18 cellular contexts compared by ENCODE assay signal in the genomic region with DNA sequence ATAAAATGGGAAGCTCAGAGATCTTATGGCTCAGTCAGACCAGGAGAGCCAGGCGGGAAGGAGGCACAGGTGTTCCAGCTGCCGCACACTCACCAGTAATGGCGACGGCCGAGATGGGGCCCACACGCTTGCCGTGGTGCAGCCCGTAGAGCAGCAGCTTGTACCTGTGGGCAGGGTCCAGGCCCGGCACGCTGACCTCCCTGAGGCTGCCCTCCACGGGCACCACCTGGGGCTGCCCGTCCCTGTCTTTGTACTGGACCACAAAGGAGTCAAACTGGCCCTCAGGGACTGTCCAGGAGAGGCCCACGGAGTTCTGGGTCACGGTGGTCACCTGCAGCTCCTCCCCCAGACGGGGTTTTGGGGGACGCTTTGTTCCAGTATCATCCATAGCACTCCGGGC. TPM values are rescaled to one million over a fixed set of nuclear protein-coding genes. Genes with fewer than 3 reads are reported as not detected.
DNase-seq lines count a peak whose midpoint lies in the region; ATAC-seq and TF ChIP-seq lines count a peak whose summit lies in the region.
"Had no signal": no experiment of that assay in that cellular context is flagged by ENCODE, and none has a peak within 500 bp of the region (broad histone marks: within the 10 kb centered on the region; RNA-seq: fewer than 3 reads in every experiment).

No MANE protein-coding gene starts in this region.

- H2AK5ac ChIP-seq in H9 (ENCODE audit: insufficient read length, low read length) = no peak overlapping the region

- no peak overlapping the region for H3K23ac ChIP-seq in H9 (ENCODE audit: insufficient read length, low read depth, low read length)

- H3K18ac ChIP-seq in H9 (ENCODE audit: insufficient read length, low read depth, low read length) = no peak overlapping the region

- H3K4me1 ChIP-seq in right cardiac atrium (ENCODE audit: control insufficient read depth, insufficient read depth, low read length) (no peaks in the 10 kb centered on the region), neural progenitor cell (peaks cover 23% of the 10 kb centered on the region), H9 (ENCODE audit: insufficient read depth, low read length) (no peaks in the 10 kb centered on the region)
- H3K4me1 ChIP-seq: BLaER1 had no signal

- no peak overlapping the region for H2BK15ac ChIP-seq in H9 (ENCODE audit: low read depth, low read length)

- no peaks in the 10 kb centered on the region for H3K36me3 ChIP-seq in neural progenitor cell
- H3K36me3 ChIP-seq: BLaER1 had no signal

- H2AFZ ChIP-seq in neural progenitor cell (replicated peaks) = no peak overlapping the region
- no peak overlapping the region for H2AFZ ChIP-seq in H9 (ENCODE audit: low read length)

- H3K4me2 ChIP-seq in neural progenitor cell (no peak overlapping the region), H9 (ENCODE audit: insufficient read depth, insufficient read length, low read length) (no peak overlapping the region)
- H3K4me2 ChIP-seq: BLaER1 had no signal

- H2BK20ac ChIP-seq in H9 (ENCODE audit: low read depth, low read length, poor library complexity, severe bottlenecking) = no peak overlapping the region

- no peak overlapping the region for H4K8ac ChIP-seq in H9 (replicated peaks; ENCODE audit: insufficient read length, low read depth, low read length)

- no peak overlapping the region for H3K27ac ChIP-seq in right cardiac atrium (ENCODE audit: low read length)
- H3K27ac ChIP-seq in neural progenitor cell = no peak overlapping the region
- H3K27ac ChIP-seq in H9 (ENCODE audit: insufficient read length, low read depth, low read length) = no peak overlapping the region
- H3K27ac ChIP-seq: BLaER1 had no signal

- peaks cover 8% of the 10 kb centered on the region for H3F3A ChIP-seq in neural progenitor cell (ENCODE audit: low read depth)

- H3K14ac ChIP-seq in H9 (ENCODE audit: insufficient read depth, low read length) = no peak overlapping the region

- H3K36me3 Mint-ChIP-seq in chondrocyte (ENCODE audit: low read depth) (peaks cover 2% of the 10 kb centered on the region), neural progenitor cell (no peaks in the 10 kb centered on the region), H9 (ENCODE audit: insufficient read depth in 1 of 3, low read depth in 3 of 3) (no peaks in the 10 kb centered on the region)
- H3K36me3 Mint-ChIP-seq: CD14-positive monocyte; CD4-positive, alpha-beta memory T cell had no signal

- 88% methylated on average over 17 of the region's 17 CpGs for WGBS in right cardiac atrium
- no CpG with 5 or more reads among the region's 17 CpGs for WGBS in H9 (ENCODE audit: extremely low coverage, insufficient read length, low lambda C conversion rate)

- ATAC-seq in right cardiac atrium = no peak
- ATAC-seq in left ventricle myocardium superior = no peak
- ATAC-seq in left lobe of liver = no peak

- no peak overlapping the region for H2BK12ac ChIP-seq in H9 (ENCODE audit: insufficient read length, low read depth, low read length)

- no peak overlapping the region for H3K56ac ChIP-seq in H9 (ENCODE audit: insufficient read length, low read depth, low read length)

- no peak overlapping the region for H3K27ac Mint-ChIP-seq in chondrocyte (ENCODE audit: unreplicated experiment)
- peak overlapping the region; percentile 64 for H3K27ac Mint-ChIP-seq in neural progenitor cell
- H3K27ac Mint-ChIP-seq in H9 = no peak overlapping the region
- H3K27ac Mint-ChIP-seq: CD14-positive monocyte; CD4-positive, alpha-beta memory T cell had no signal

- no peak overlapping the region for H3K4me3 ChIP-seq in right cardiac atrium (ENCODE audit: low read length)
- H3K4me3 ChIP-seq in neural progenitor cell = no peak overlapping the region
- H3K4me3 ChIP-seq: BLaER1 had no signal

- no peaks in the 10 kb centered on the region for H3K79me1 ChIP-seq in H9 (ENCODE audit: insufficient read depth, low read depth, low read length, poor library complexity, severe bottlenecking)

- H4K20me1 ChIP-seq in neural progenitor cell (ENCODE audit: low read depth) (no peaks in the 10 kb centered on the region), H9 (ENCODE audit: control insufficient read depth, insufficient read depth, insufficient read length) (no peaks in the 10 kb centered on the region)
- H4K20me1 ChIP-seq: BLaER1 had no signal

- H3K4me1 Mint-ChIP-seq in chondrocyte (ENCODE audit: low read depth) (peaks cover 5% of the 10 kb centered on the region), neural progenitor cell (peaks cover 33% of the 10 kb centered on the region), H9 (peaks cover 24 to 29% of the 10 kb centered on the region in 2 experiments)
- H3K4me1 Mint-ChIP-seq: CD14-positive monocyte had no signal

- H3K9ac ChIP-seq in neural progenitor cell (no peak overlapping the region), H9 (ENCODE audit: extremely low read depth, insufficient read length, low read length) (no peak overlapping the region)
- H3K9ac ChIP-seq: BLaER1 had no signal

- no peak overlapping the region for H4K5ac ChIP-seq in H9 (ENCODE audit: insufficient read length, low read depth, low read length)

- no peak overlapping the region for H2BK5ac ChIP-seq in H9 (ENCODE audit: insufficient read length, low read length)

- H3T11ph ChIP-seq in H9 (ENCODE audit: low read length) = no peak overlapping the region

- H3K4me3 Mint-ChIP-seq in chondrocyte (ENCODE audit: unreplicated experiment) = no peak overlapping the region
- H3K4me3 Mint-ChIP-seq in neural progenitor cell = no peak overlapping the region
- no peak overlapping the region for H3K4me3 Mint-ChIP-seq in H9
- H3K4me3 Mint-ChIP-seq: CD14-positive monocyte; CD4-positive, alpha-beta memory T cell had no signal

- no peak overlapping the region for H3K4ac ChIP-seq in H9 (ENCODE audit: low read depth, low read length)

- H3K27me3 Mint-ChIP-seq in chondrocyte (ENCODE audit: low read depth) (peaks cover 15% of the 10 kb centered on the region), neural progenitor cell (ENCODE audit: insufficient read depth, low read depth) (peaks cover 8% of the 10 kb centered on the region), H9 (ENCODE audit: low read depth) (peaks cover 8% of the 10 kb centered on the region)
- H3K27me3 Mint-ChIP-seq: CD4-positive, alpha-beta memory T cell had no signal

- no peaks in the 10 kb centered on the region for H3K23me2 ChIP-seq in H9 (ENCODE audit: insufficient read length, low read depth, low read length, poor library complexity, severe bottlenecking)

- intact Hi-C loops in right cardiac atrium (cut with DNase I) = no loop called here
- intact Hi-C loops in left ventricle myocardium superior (cut with micrococcal nuclease) = no loop called here

- H3K27me3 ChIP-seq in right cardiac atrium (ENCODE audit: control insufficient read depth, insufficient read depth) = no peaks in the 10 kb centered on the region
- no peaks in the 10 kb centered on the region for H3K27me3 ChIP-seq in neural progenitor cell
- no peaks in the 10 kb centered on the region for H3K27me3 ChIP-seq in H9 (ENCODE audit: insufficient read depth, low read length)
- H3K27me3 ChIP-seq: BLaER1 had no signal

- TF ChIP-seq CTCF in chondrocyte (IDR thresholded peaks at IDR 0.05) = no peak
- no peak for TF ChIP-seq CTCF in neural progenitor cell (IDR thresholded peaks at IDR 0.05)
- no peak for TF ChIP-seq CTCF in H9 (conservative IDR thresholded peaks at IDR 0.05)

- H2BK120ac ChIP-seq in H9 (ENCODE audit: low read depth, low read length, poor library complexity, severe bottlenecking) = no peak overlapping the region

- H4K91ac ChIP-seq in H9 (ENCODE audit: insufficient read length, low read depth, low read length) = no peak overlapping the region

- H3K79me2 ChIP-seq in neural progenitor cell (ENCODE audit: low read depth) (no peaks in the 10 kb centered on the region), H9 (ENCODE audit: insufficient read depth, low read length) (no peaks in the 10 kb centered on the region)

- H3K9me3 Mint-ChIP-seq in chondrocyte (ENCODE audit: low read depth) (no peaks in the 10 kb centered on the region), neural progenitor cell (no peaks in the 10 kb centered on the region), H9 (no peaks in the 10 kb centered on the region)
- H3K9me3 Mint-ChIP-seq: CD14-positive monocyte had no signal

- H3K9me3 ChIP-seq in right cardiac atrium (ENCODE audit: control insufficient read depth, low read length) (no peaks in the 10 kb centered on the region), neural progenitor cell (ENCODE audit: low read depth) (no peaks in the 10 kb centered on the region), H9 (ENCODE audit: control insufficient read depth, low read depth, low read length) (no peaks in the 10 kb centered on the region)
- H3K9me3 ChIP-seq: BLaER1 had no signal

- DNase-seq in right cardiac atrium = peak in 2 of 3 donors; percentile 38 to 51
- DNase-seq in left ventricle myocardium superior = no peak
- peak; percentile 90 for DNase-seq in chondrocyte (ENCODE audit: low spot score)
- no peak for DNase-seq in neural progenitor cell (ENCODE audit: low spot score)
- DNase-seq in left lobe of liver (ENCODE audit: low spot score) = no peak
- DNase-seq in SIG-M5 (lab: John Stamatoyannopoulos, UW) = no peak
- DNase-seq in H9 = no peak
- DNase-seq: 8988T; CD4-positive, alpha-beta memory T cell; DMS153; DMS79; GDM1; GOT3 had no signal

RNA-seq across cellular contexts. Expression of a gene that starts 31.2 kb away (rescaled TPM):
- 1 to 10 TPM in 1 of 4 donors, under 1 TPM in 2, not detected in 1; 0.47 to 3.2 (median 0.51) TPM for total RNA-seq in right cardiac atrium
- 0.48 TPM for polyA plus RNA-seq in right cardiac atrium
- total RNA-seq in left ventricle myocardium superior = 0.52 TPM
- total RNA-seq in chondrocyte = 0.30 to 0.68 TPM (median 0.41 TPM) in 3 replicates
- total RNA-seq in neural progenitor cell (ENCODE audit: low replicate concordance) = 0.09 TPM in 1 of 2 replicates, not detected in the other
- 9.0 TPM for total RNA-seq in left lobe of liver
- not detected in 2 replicates for total RNA-seq in H9 (2021)
- total RNA-seq: Daoy, H7, HT-29 had no signal
- polyA plus RNA-seq: CD14-positive monocyte; CD4-positive, alpha-beta memory T cell had no signal

RNA-seq across cellular contexts. Expression of a gene that starts 39.7 kb away (rescaled TPM):
- 100 to 1,000 TPM in 3 of 4 donors, 10 to 100 TPM in 1; 77.9 to 182 (median 115) TPM for total RNA-seq in right cardiac atrium
- 99.0 TPM for polyA plus RNA-seq in right cardiac atrium
- 64.1 TPM for total RNA-seq in left ventricle myocardium superior
- 1.9 to 2.9 TPM (median 2.3 TPM) in 3 replicates for total RNA-seq in chondrocyte
- 0.71 and 3.2 TPM in 2 replicates for total RNA-seq in neural progenitor cell (ENCODE audit: low replicate concordance)
- total RNA-seq in left lobe of liver = 13.7 TPM
- total RNA-seq in H9 (2021) = 5.0 and 5.2 TPM in 2 replicates
- total RNA-seq: HT-29 had no signal
- polyA plus RNA-seq: CD14-positive monocyte had no signal

RNA-seq across cellular contexts. Expression of a gene that starts 54.9 kb away (rescaled TPM):
- total RNA-seq in right cardiac atrium (100 to 1,000 TPM in 3 of 4 donors, 10 to 100 TPM in 1; 86.0 to 163 (median 139) TPM), left ventricle myocardium superior (84.0 TPM), chondrocyte (7.3 to 10.3 TPM (median 9.6 TPM) in 3 replicates), neural progenitor cell (ENCODE audit: low replicate concordance) (0.30 and 1.5 TPM in 2 replicates), left lobe of liver (2,468 TPM), H9 (2021) (2.7 TPM in 2 replicates)
- 41.2 TPM for polyA plus RNA-seq in right cardiac atrium

RNA-seq across cellular contexts. Expression of a gene that starts 58.6 kb away (rescaled TPM):
- total RNA-seq in right cardiac atrium = 10 to 100 TPM; 35.2 to 44.9 (median 38.5) TPM
- 29.2 TPM for polyA plus RNA-seq in right cardiac atrium
- total RNA-seq in left ventricle myocardium superior = 26.8 TPM
- 68.0 to 86.5 TPM (median 68.7 TPM) in 3 replicates for total RNA-seq in chondrocyte
- total RNA-seq in neural progenitor cell (ENCODE audit: low replicate concordance) = 19.4 and 41.8 TPM in 2 replicates
- 31.7 TPM for total RNA-seq in left lobe of liver
- total RNA-seq in H9 (2021) = 44.0 and 45.3 TPM in 2 replicates

Comparison
In these comparisons a context has a peak if more than half of its experiments do, and no peak if none do; other contexts are left out.
1. DNase-seq: peak in right cardiac atrium (2 of 3) and chondrocyte (single experiment); none in left ventricle myocardium superior (single experiment), neural progenitor cell (single experiment), left lobe of liver (single experiment), SIG-M5 (single experiment) and H9 (single experiment).
2. RNA of a gene that starts 54.9 kb away (total RNA-seq): 2,468 TPM in left lobe of liver (single experiment); 86.0 to 163 TPM in right cardiac atrium, 84.0 TPM in left ventricle myocardium superior (single experiment), 7.3 to 10.3 TPM in chondrocyte, 2.7 TPM in H9 and 0.30 to 1.5 TPM in neural progenitor cell; every median in the first group is over 10 times any median in the second.